In the genomic region with DNA sequence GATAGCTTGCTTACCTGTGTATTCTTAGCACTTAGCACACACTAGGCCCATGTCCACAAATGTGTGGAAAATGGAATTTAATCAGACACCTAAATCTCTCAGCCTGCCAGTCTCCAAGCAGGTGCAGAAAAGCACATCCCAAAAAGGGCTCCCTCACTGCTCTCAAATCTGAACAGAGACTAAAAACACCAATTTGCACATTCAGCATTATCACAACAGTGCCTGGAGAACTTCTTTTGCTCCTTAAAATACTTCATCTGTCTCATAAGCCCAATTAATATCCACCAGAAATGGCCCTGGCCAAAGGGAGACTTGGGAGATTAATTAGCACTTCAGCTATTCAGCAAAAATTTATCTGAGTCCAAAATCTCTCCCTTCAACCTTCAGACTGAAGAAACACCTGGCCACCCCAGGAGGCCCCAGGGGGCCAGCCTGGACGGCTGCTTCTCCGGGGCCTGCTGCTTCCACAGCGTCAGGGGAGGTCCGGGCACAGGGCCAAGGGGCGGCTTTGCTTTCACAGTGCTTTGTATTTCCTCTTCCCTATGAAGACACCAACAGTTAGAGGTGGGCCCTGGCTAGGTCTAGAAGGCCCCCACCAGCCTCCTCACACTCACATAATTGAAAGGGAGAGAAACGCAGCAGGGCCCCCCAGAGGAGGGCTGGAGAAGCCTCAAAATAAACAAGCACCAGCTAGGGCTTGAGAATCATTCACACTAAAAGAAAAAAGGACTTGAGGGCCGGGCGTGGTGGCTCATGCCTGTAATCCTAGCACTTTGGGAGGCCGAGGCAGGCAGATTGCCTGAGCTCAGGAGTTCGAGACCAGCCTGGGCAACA, we compare ENCODE assay signal across 8 cellular contexts. TPM values are rescaled to one million over a fixed set of nuclear protein-coding genes. Genes with fewer than 3 reads are reported as not detected.
A peak's percentile ranks its signal among the peaks of the same experiment; 100 is the strongest.
DNase-seq lines count a peak whose midpoint lies in the region; ATAC-seq and TF ChIP-seq lines count a peak whose summit lies in the region.

No MANE protein-coding gene starts in this region.

- peak; percentile 40 to 60 for DNase-seq in NOMO-1 (lab: John Stamatoyannopoulos, UW; ENCODE audit: unreplicated experiment in 2 of 2)
- peak; percentile 57 for DNase-seq in fibroblast of the aortic adventitia (ENCODE audit: low read depth)
- DNase-seq in skeletal muscle cell (ENCODE audit: low read depth) = peak; percentile 50
- no peak for DNase-seq in activated naive CD4-positive, alpha-beta T cell treated with anti-CD3 and anti-CD28 coated beads, Interleukin-2, amount 10 ng/mL, durations not matched to agents 7 days and 5 days

- ATAC-seq in GM18498 (IDR thresholded peaks at IDR 0.05; ENCODE audit: unreplicated experiment) (peak; percentile 81), HG03565 (IDR thresholded peaks at IDR 0.05; ENCODE audit: unreplicated experiment) (peak; percentile 57), HG02840 (IDR thresholded peaks at IDR 0.05; ENCODE audit: low FRiP score, unreplicated experiment) (no peak), HG03571 (IDR thresholded peaks at IDR 0.05; ENCODE audit: unreplicated experiment) (no peak)

- no peak overlapping the region for H3K4me3 ChIP-seq in fibroblast of the aortic adventitia (ENCODE audit: low read depth, low read length)
- H3K4me3 ChIP-seq in skeletal muscle cell (ENCODE audit: low read depth, low read length) = no peak overlapping the region

- CTCF ChIA-PET in activated naive CD4-positive, alpha-beta T cell treated with anti-CD3 and anti-CD28 coated beads, Interleukin-2, amount 10 ng/mL, durations not matched to agents 7 days and 5 days (lab: Charles Lee) = no interaction called here

- H3K4me3 Mint-ChIP-seq in activated naive CD4-positive, alpha-beta T cell treated with anti-CD3 and anti-CD28 coated beads, Interleukin-2, amount 10 ng/mL, durations not matched to agents 7 days and 5 days = no peak overlapping the region

- H3K36me3 Mint-ChIP-seq in activated naive CD4-positive, alpha-beta T cell treated with anti-CD3 and anti-CD28 coated beads, Interleukin-2, amount 10 ng/mL, durations not matched to agents 7 days and 5 days = no peaks in the 10 kb centered on the region

- TF ChIP-seq CTCF in fibroblast of the aortic adventitia (IDR thresholded peaks at IDR 0.05; ENCODE audit: insufficient read depth, low read length) = no peak

- no peaks in the 10 kb centered on the region for H3K9me3 Mint-ChIP-seq in activated naive CD4-positive, alpha-beta T cell treated with anti-CD3 and anti-CD28 coated beads, Interleukin-2, amount 10 ng/mL, durations not matched to agents 7 days and 5 days

- H3K27ac Mint-ChIP-seq in activated naive CD4-positive, alpha-beta T cell treated with anti-CD3 and anti-CD28 coated beads, Interleukin-2, amount 10 ng/mL, durations not matched to agents 7 days and 5 days = no peak overlapping the region

- no peaks in the 10 kb centered on the region for H3K4me1 Mint-ChIP-seq in activated naive CD4-positive, alpha-beta T cell treated with anti-CD3 and anti-CD28 coated beads, Interleukin-2, amount 10 ng/mL, durations not matched to agents 7 days and 5 days

- H3K27me3 Mint-ChIP-seq in activated naive CD4-positive, alpha-beta T cell treated with anti-CD3 and anti-CD28 coated beads, Interleukin-2, amount 10 ng/mL, durations not matched to agents 7 days and 5 days = peaks cover 3% of the 10 kb centered on the region

RNA-seq across cellular contexts. Expression of a gene that starts 18.0 kb away (rescaled TPM):
- 18.0 and 22.8 TPM in 2 replicates for total RNA-seq in fibroblast of the aortic adventitia (ENCODE audit: low replicate concordance)

Comparison
In these comparisons a context has a peak if more than half of its experiments do, and no peak if none do; other contexts are left out.
1. ATAC-seq: peak in GM18498 (single experiment) and HG03565 (single experiment); none in HG02840 (single experiment) and HG03571 (single experiment).